In the genomic region with DNA sequence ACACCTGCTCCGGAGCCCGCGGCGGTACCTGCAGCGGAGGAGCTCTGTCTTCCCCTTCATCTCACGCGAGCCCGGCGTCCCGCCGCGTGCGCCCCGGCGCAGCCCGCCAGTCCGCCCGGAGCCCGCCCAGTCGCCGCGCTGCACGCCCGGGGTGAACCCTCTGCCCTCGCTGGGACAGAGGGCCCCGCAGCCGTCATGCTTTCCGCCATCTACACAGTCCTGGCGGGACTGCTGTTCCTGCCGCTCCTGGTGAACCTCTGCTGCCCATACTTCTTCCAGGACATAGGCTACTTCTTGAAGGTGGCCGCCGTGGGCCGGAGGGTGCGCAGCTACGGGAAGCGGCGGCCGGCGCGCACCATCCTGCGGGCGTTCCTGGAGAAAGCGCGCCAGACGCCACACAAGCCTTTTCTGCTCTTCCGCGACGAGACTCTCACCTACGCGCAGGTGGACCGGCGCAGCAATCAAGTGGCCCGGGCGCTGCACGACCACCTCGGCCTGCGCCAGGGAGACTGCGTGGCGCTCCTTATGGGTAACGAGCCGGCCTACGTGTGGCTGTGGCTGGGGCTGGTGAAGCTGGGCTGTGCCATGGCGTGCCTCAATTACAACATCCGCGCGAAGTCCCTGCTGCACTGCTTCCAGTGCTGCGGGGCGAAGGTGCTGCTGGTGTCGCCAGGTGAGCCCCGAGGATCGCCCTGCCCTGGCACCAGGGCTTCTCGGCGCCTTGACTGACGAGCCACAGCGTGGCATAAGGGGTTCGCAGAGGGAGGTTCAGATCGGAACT, we compare ENCODE assay signal across 8 cellular contexts. TPM values are rescaled to one million over a fixed set of nuclear protein-coding genes. Genes with fewer than 3 reads are reported as not detected.
DNase-seq lines count a peak whose midpoint lies in the region; ATAC-seq and TF ChIP-seq lines count a peak whose summit lies in the region.

No MANE protein-coding gene starts in this region.

- peaks cover 8% of the 10 kb centered on the region for H3K36me3 Mint-ChIP-seq in activated naive CD8-positive, alpha-beta T cell treated with anti-CD3 and anti-CD28 coated beads, Interleukin-2, amount 10 ng/mL, durations not matched to agents 7 days and 5 days

- intact Hi-C loops in right cardiac atrium (cut with DNase I), result no loop called here
- intact Hi-C loops in gastrocnemius medialis (cut with DNase I; ENCODE audit: low total_unique reads), result no loop called here

- H3K27ac Mint-ChIP-seq in activated naive CD8-positive, alpha-beta T cell treated with anti-CD3 and anti-CD28 coated beads, Interleukin-2, amount 10 ng/mL, durations not matched to agents 7 days and 5 days, result peak overlapping the region; percentile 89

- H3K4me1 ChIP-seq in NT2/D1 (ENCODE audit: insufficient read depth, insufficient read length) (no peaks in the 10 kb centered on the region), right cardiac atrium (ENCODE audit: control insufficient read depth, insufficient read depth, low read length) (no peaks in the 10 kb centered on the region), gastrocnemius medialis (no peaks in the 10 kb centered on the region)

- H3K4me3 ChIP-seq in NT2/D1 (ENCODE audit: insufficient read length, low read depth) (peak overlapping the region; percentile 54), right cardiac atrium (ENCODE audit: low read length) (peak overlapping the region; percentile 49), gastrocnemius medialis (peak overlapping the region; percentile 40 to 55 (median 47))

- H3K4me3 Mint-ChIP-seq in activated naive CD8-positive, alpha-beta T cell treated with anti-CD3 and anti-CD28 coated beads, Interleukin-2, amount 10 ng/mL, durations not matched to agents 7 days and 5 days, result peak overlapping the region; percentile 94

- WGBS in right cardiac atrium, result 3% methylated on average over 77 of the region's 77 CpGs

- peaks cover 3% of the 10 kb centered on the region for H3K27me3 Mint-ChIP-seq in activated naive CD8-positive, alpha-beta T cell treated with anti-CD3 and anti-CD28 coated beads, Interleukin-2, amount 10 ng/mL, durations not matched to agents 7 days and 5 days

- H3K9ac ChIP-seq in NT2/D1 (ENCODE audit: insufficient read length, low read depth), result peak overlapping the region; percentile 74

- in situ Hi-C loops in gastrocnemius medialis (cut with MboI; ENCODE audit: low sequenced_read_pairs in 4 of 4), result no loop called here

- H3K27me3 ChIP-seq in NT2/D1 (ENCODE audit: insufficient read depth, insufficient read length) (peaks cover 47% of the 10 kb centered on the region), right cardiac atrium (ENCODE audit: control insufficient read depth, insufficient read depth) (no peaks in the 10 kb centered on the region), gastrocnemius medialis (peaks cover 11 to 44% (median 17%) of the 10 kb centered on the region in 3 donors)

- POLR2A ChIA-PET in activated naive CD8-positive, alpha-beta T cell treated with anti-CD3 and anti-CD28 coated beads, Interleukin-2, amount 10 ng/mL, durations not matched to agents 7 days and 5 days (lab: Charles Lee), result interaction anchor here (0.8 to 2.3 kb wide), 8 partner anchors 13 to 1027 kb away, joined by 3 to 11 read pairs (median 4); partner anchors contain the start of gene COPS2

- TF ChIP-seq CTCF in gastrocnemius medialis (IDR thresholded peaks at IDR 0.05 in 4 of 5, conservative IDR thresholded peaks at IDR 0.05 in 1 of 5), result no peak

- no peak for TF ChIP-seq POLR2A in gastrocnemius medialis (IDR thresholded peaks at IDR 0.05)

- DNase-seq in NK-92 treated with Interleukin-12 subunit alpha and Interleukin-12 subunit beta, amount 100 ng/mL, for 24 hours (lab: John Stamatoyannopoulos, UW), result peak; percentile 42
- DNase-seq in NK-92 (lab: John Stamatoyannopoulos, UW; ENCODE audit: unreplicated experiment) (no peak), NT2/D1 (ENCODE audit: low read depth, low spot score) (no peak), right cardiac atrium (peak in 1 of 3 donors; percentile 49), gastrocnemius medialis (no peak), H4 (ENCODE audit: low spot score) (no peak)
- DNase-seq in activated naive CD8-positive, alpha-beta T cell treated with anti-CD3 and anti-CD28 coated beads, Interleukin-2, amount 10 ng/mL, durations not matched to agents 7 days and 5 days, result peak; percentile 76

- H3K9me3 Mint-ChIP-seq in activated naive CD8-positive, alpha-beta T cell treated with anti-CD3 and anti-CD28 coated beads, Interleukin-2, amount 10 ng/mL, durations not matched to agents 7 days and 5 days, result no peaks in the 10 kb centered on the region

- H3K4me1 Mint-ChIP-seq in activated naive CD8-positive, alpha-beta T cell treated with anti-CD3 and anti-CD28 coated beads, Interleukin-2, amount 10 ng/mL, durations not matched to agents 7 days and 5 days, result peaks cover 18% of the 10 kb centered on the region

- H3K9me3 ChIP-seq in NT2/D1 (ENCODE audit: insufficient read depth, low read length) (no peaks in the 10 kb centered on the region), right cardiac atrium (ENCODE audit: control insufficient read depth, low read length) (no peaks in the 10 kb centered on the region), gastrocnemius medialis (no peaks in the 10 kb centered on the region)

- peak; percentile 53 for ATAC-seq in HG03025 (IDR thresholded peaks at IDR 0.05; ENCODE audit: low FRiP score, unreplicated experiment)
- peak; percentile 69 for ATAC-seq in activated naive CD8-positive, alpha-beta T cell treated with anti-CD3 and anti-CD28 coated beads, Interleukin-2, amount 10 ng/mL, durations not matched to agents 7 days and 5 days (ENCODE audit: low read depth)
- peak; percentile 55 to 59 for ATAC-seq in right cardiac atrium
- ATAC-seq in gastrocnemius medialis, result no peak

- H3K27ac ChIP-seq in right cardiac atrium (ENCODE audit: low read length) (no peak overlapping the region), gastrocnemius medialis (no peak overlapping the region)

- H3K36me3 ChIP-seq in NT2/D1 (ENCODE audit: insufficient read depth, insufficient read length, low read length), result no peaks in the 10 kb centered on the region
- no peaks in the 10 kb centered on the region for H3K36me3 ChIP-seq in gastrocnemius medialis

RNA-seq across cellular contexts. Expression of gene SLC27A2, which starts 0.4 kb away (rescaled TPM):
- total RNA-seq in activated naive CD8-positive, alpha-beta T cell treated with anti-CD3 and anti-CD28 coated beads, Interleukin-2, amount 10 ng/mL, durations not matched to agents 7 days and 5 days, result 1 to 10 TPM; 8.8 to 9.6 TPM
- total RNA-seq in right cardiac atrium, result under 1 TPM in 1 of 4 donors, not detected in 3; 0.11 TPM
- 0.14 TPM for polyA plus RNA-seq in right cardiac atrium
- under 1 TPM in 3 of 4 donors, not detected in 1; 0.29 to 0.69 (median 0.46) TPM for total RNA-seq in gastrocnemius medialis
- total RNA-seq in H4 (2014; rRNA removed; shearing (Covaris generic)), result not detected in 2 replicates

Comparison
In these comparisons a context has a peak if more than half of its experiments do, and no peak if none do; other contexts are left out.
1. DNase-seq: peak in NK-92 treated with Interleukin-12 subunit alpha and Interleukin-12 subunit beta, amount 100 ng/mL, for 24 hours (single experiment) and activated naive CD8-positive, alpha-beta T cell treated with anti-CD3 and anti-CD28 coated beads, Interleukin-2, amount 10 ng/mL, durations not matched to agents 7 days and 5 days (single experiment); none in NK-92 (single experiment), NT2/D1 (single experiment), gastrocnemius medialis (0 of 2) and H4 (single experiment).
2. ATAC-seq: peak in HG03025 (single experiment), activated naive CD8-positive, alpha-beta T cell treated with anti-CD3 and anti-CD28 coated beads, Interleukin-2, amount 10 ng/mL, durations not matched to agents 7 days and 5 days (single experiment) and right cardiac atrium (2 of 2); none in gastrocnemius medialis (0 of 2).
3. Peak in every context shown above with its lines, with median percentiles within 50 percentile points of each other: H3K4me3 ChIP-seq.